9 cellular contexts compared by ENCODE assay signal in genomic region chr2:11688222-11689069, GRCh38. TPM values are rescaled to one million over a fixed set of nuclear protein-coding genes. Genes with fewer than 3 reads are reported as not detected.
DNase-seq lines count a peak whose midpoint lies in the region; ATAC-seq, FAIRE-seq and TF ChIP-seq lines count a peak whose summit lies in the region.
"Had no signal": no experiment of that assay in that cellular context is flagged by ENCODE, and none has a peak within 500 bp of the region (broad histone marks: within the 10 kb centered on the region; RNA-seq: fewer than 3 reads in every experiment).

No MANE protein-coding gene starts in this region.

- H3K9me1 ChIP-seq in IMR-90 (ENCODE audit: insufficient read depth, low read length): no peaks in the 10 kb centered on the region

- H3K56ac ChIP-seq in IMR-90 (ENCODE audit: extremely low read depth, insufficient read depth, low read length): no peak overlapping the region

- 0% methylated on average over 3 of the region's 23 CpGs; no CpG with 5 or more reads in 1 of the 2 experiments for WGBS in IMR-90 (ENCODE audit: extremely low coverage in 2 of 2, insufficient read length in 1 of 2), 2 experiments
- 5 to 8% methylated on average over 23 of the region's 23 CpGs for WGBS in testis, 2 donors

- no peak overlapping the region for H3K9ac ChIP-seq in IMR-90 (ENCODE audit: low read depth, low read length)

- H3K4me3 ChIP-seq in IMR-90 (ENCODE audit: insufficient read depth, low read depth, low read length): peak overlapping the region; percentile 6
- no peak overlapping the region for H3K4me3 ChIP-seq in testis

- TF ChIP-seq POLR2A in IMR-90 (IDR thresholded peaks at IDR 0.05; ENCODE audit: low read depth, low read length) (no peak), testis (IDR thresholded peaks at IDR 0.05) (no peak)

- H3K14ac ChIP-seq in IMR-90 (replicated peaks; ENCODE audit: low read depth, low read length): peak overlapping the region; percentile 4; the same call in 1 of the 2 replicates

- no TSS peak for BruUV-seq in IMR-90 (replicated peaks; lab: Mats Ljungman, UMichigan)

- no peak overlapping the region for H4K91ac ChIP-seq in IMR-90 (ENCODE audit: insufficient read depth, low read depth, low read length)

- peaks cover 20% of the 10 kb centered on the region for H3K4me1 Mint-ChIP-seq in osteocyte (ENCODE audit: unreplicated experiment)

- peak; percentile 77 for ATAC-seq in GM21515 (IDR thresholded peaks at IDR 0.05; ENCODE audit: unreplicated experiment)
- peak; percentile 85 for ATAC-seq in IMR-90 (ENCODE audit: low read depth)

- intact Hi-C loops in IMR-90 (cut with micrococcal nuclease) (loop anchor here (1.0 to 5.0 kb wide), 3 partner anchors 56 to 101 kb away; no protein-coding TSS in a partner anchor), testis (cut with DNase I; ENCODE audit: low total_unique reads) (no loop called here)

- peak overlapping the region; percentile 68 for H3K4me3 Mint-ChIP-seq in osteocyte (ENCODE audit: unreplicated experiment)

- H2BK15ac ChIP-seq in IMR-90 (ENCODE audit: low read depth, low read length): no peak overlapping the region

- H3K36me3 ChIP-seq in IMR-90 (ENCODE audit: control insufficient read depth, insufficient read depth, low read length) (no peaks in the 10 kb centered on the region), testis (ENCODE audit: low read depth, missing control alignments) (no peaks in the 10 kb centered on the region)

- H2BK5ac ChIP-seq in IMR-90 (ENCODE audit: low read depth, low read length, poor library complexity, severe bottlenecking): no peak overlapping the region

- no peaks in the 10 kb centered on the region for H3K79me1 ChIP-seq in IMR-90 (ENCODE audit: low read depth in 1 of 2, low read length in 2 of 2)

- peak; percentile 78 for DNase-seq in Caki2 (ENCODE audit: low read depth)
- DNase-seq in IMR-90: peak; percentile 65
- DNase-seq in SK-MEL-5 (ENCODE audit: low read depth, low spot score): peak; percentile 88
- DNase-seq in activated naive CD4-positive, alpha-beta T cell (lab: John Stamatoyannopoulos, UW): peak; percentile 45 to 70 (median 66)
- DNase-seq in frontal cortex (ENCODE audit: low spot score in 2 of 2): peak; percentile 41 to 64
- DNase-seq in osteocyte (ENCODE audit: extremely low spot score, unreplicated experiment): peak; percentile 91
- DNase-seq in testis: peak; percentile 91

- no peak overlapping the region for H2BK120ac ChIP-seq in IMR-90 (ENCODE audit: low read depth, low read length)

- H3K9me3 ChIP-seq in IMR-90 (ENCODE audit: control insufficient read depth, insufficient read depth, low read length): no peaks in the 10 kb centered on the region
- H3K9me3 ChIP-seq in testis: no peaks in the 10 kb centered on the region

- H3K27ac ChIP-seq in IMR-90 (ENCODE audit: insufficient read depth, low read length) (no peak overlapping the region), testis (peak overlapping the region; percentile 29 to 50)

- POLR2A ChIA-PET in IMR-90 (lab: Charles Lee; ENCODE audit: unreplicated experiment): no interaction called here

- H3K4me1 ChIP-seq in IMR-90 (ENCODE audit: control insufficient read depth, insufficient read depth, low read length) (no peaks in the 10 kb centered on the region), testis (peaks cover 13% of the 10 kb centered on the region)

- no peak overlapping the region; a peak in 1 of 4 replicates for H4K8ac ChIP-seq in IMR-90 (ENCODE audit: low read depth in 2 of 2, low read length in 2 of 2)

- no peak overlapping the region for H4K5ac ChIP-seq in IMR-90 (ENCODE audit: low read depth, low read length)

- H3K27ac Mint-ChIP-seq in osteocyte (ENCODE audit: unreplicated experiment): peak overlapping the region; percentile 75

- peak; percentile 68 for TF ChIP-seq RAD21 in IMR-90 (IDR thresholded peaks at IDR 0.05; ENCODE audit: low read length)

- peaks cover 3% of the 10 kb centered on the region for H3K36me3 Mint-ChIP-seq in osteocyte (ENCODE audit: unreplicated experiment)

- dilution Hi-C loops in IMR-90 (cut with HindIII; ENCODE audit: low sequenced_read_pairs, unreplicated experiment): no loop called here

- H3K9me3 Mint-ChIP-seq in osteocyte (ENCODE audit: unreplicated experiment): no peaks in the 10 kb centered on the region

- CTCF ChIA-PET in IMR-90 (lab: Yijun Ruan, JAX): interaction anchor here (0.5 to 1.2 kb wide), 20 partner anchors 8 to 95 kb away, joined by 3 to 8 read pairs (median 4); partner anchors contain the start of genes LPIN1 and NTSR2

- no peak overlapping the region for H2AK9ac ChIP-seq in IMR-90 (replicated peaks; ENCODE audit: low read depth, low read length, poor library complexity)

- H3K27me3 ChIP-seq in IMR-90 (ENCODE audit: control insufficient read depth, insufficient read depth, low read length) (peaks cover 23% of the 10 kb centered on the region), testis (no peaks in the 10 kb centered on the region)

- TF ChIP-seq CTCF in IMR-90 (conservative IDR thresholded peaks at IDR 0.05; ENCODE audit: low read depth, low read length) (peak; percentile 78), osteocyte (IDR thresholded peaks at IDR 0.05) (peak; percentile 93), testis (IDR thresholded peaks at IDR 0.05) (peak; percentile 63 to 81 (median 76))

- peak overlapping the region; percentile 51 for H3K4me2 ChIP-seq in IMR-90 (ENCODE audit: low read depth, low read length)

- FAIRE-seq in frontal cortex (lab: Jason Lieb, UNC): no peak
- FAIRE-seq: islet of Langerhans had no signal

- H3K18ac ChIP-seq in IMR-90 (ENCODE audit: low read depth, low read length): no peak overlapping the region

- in situ Hi-C loops in Caki2 (cut with HindIII; ENCODE audit: low pct_unique_long_range_greater_than_20kb, low sequenced_read_pairs): loop anchor here (25.0 kb wide), 1 partner anchor 99 kb away; no protein-coding TSS in a partner anchor
- in situ Hi-C loops in IMR-90 (cut with MboI; ENCODE audit: low sequenced_read_pairs): no loop called here
- in situ Hi-C loops in SK-MEL-5 (cut with HindIII; ENCODE audit: low pct_unique_long_range_greater_than_20kb, low sequenced_read_pairs): loop anchor here (25.0 kb wide), 1 partner anchor 99 kb away; no protein-coding TSS in a partner anchor

- no peak overlapping the region for H2BK20ac ChIP-seq in IMR-90 (ENCODE audit: low read depth, low read length)

- peaks cover 22% of the 10 kb centered on the region for H3K27me3 Mint-ChIP-seq in osteocyte (ENCODE audit: unreplicated experiment)

- no peaks in the 10 kb centered on the region for H4K20me1 ChIP-seq in IMR-90 (ENCODE audit: insufficient read depth, low read length)

- no peak overlapping the region for H3K4ac ChIP-seq in IMR-90 (ENCODE audit: low read depth, low read length)

- no peak overlapping the region for H3K23ac ChIP-seq in IMR-90 (ENCODE audit: low read depth, low read length)

- peak overlapping the region; percentile 73 for H2AFZ ChIP-seq in IMR-90 (replicated peaks; ENCODE audit: low read length, poor library complexity)

- no peak overlapping the region for H2AK5ac ChIP-seq in IMR-90 (ENCODE audit: low read depth, low read length)

TF ChIP-seq in IMR-90, 13 proteins besides CTCF, POLR2A, EP300 and RAD21 (continues in another document):
- TF ChIP-seq RFX5 (IDR thresholded peaks at IDR 0.05; ENCODE audit: low read depth, low read length) (no peak), CHD1 (IDR thresholded peaks at IDR 0.05; ENCODE audit: low read depth, low read length) (no peak), MXI1 (IDR thresholded peaks at IDR 0.05; ENCODE audit: borderline replicate concordance, low read depth, low read length) (no peak), BHLHE40 (IDR thresholded peaks at IDR 0.05; ENCODE audit: low read depth, low read length) (no peak), RCOR1 (IDR thresholded peaks at IDR 0.05; ENCODE audit: insufficient replicate concordance, low read length) (no peak), FOS (IDR thresholded peaks at IDR 0.05; ENCODE audit: low read depth, low read length) (no peak), ELK1 (IDR thresholded peaks at IDR 0.05; ENCODE audit: borderline replicate concordance, low read depth, low read length) (no peak), MAFK (IDR thresholded peaks at IDR 0.05; ENCODE audit: low read depth, low read length) (no peak), SMC3 (IDR thresholded peaks at IDR 0.05; ENCODE audit: low read depth, low read length) (peak; percentile 60)

RNA-seq across cellular contexts. Expression of gene NTSR2, which starts 18.5 kb away (rescaled TPM):
- total RNA-seq in Caki2 (2014; rRNA removed; shearing (Covaris generic); ENCODE audit: low replicate concordance): not detected in 2 replicates
- total RNA-seq in IMR-90 (2012; rRNA removed) (not detected in 2 replicates), frontal cortex (0.82 TPM), osteocyte (not detected in 2 replicates), testis (under 1 TPM; 0.47 to 0.68 TPM)
- polyA plus RNA-seq in IMR-90 (2012; rRNA removed) (not detected in 2 replicates), testis (ENCODE audit: insufficient read depth, low read depth, low replicate concordance) (not detected)
- polyA plus RNA-seq in IMR-90 (2012; cell fraction: cytosol; rRNA removed): not detected in 2 replicates
- polyA plus RNA-seq in IMR-90 (2012; cell fraction: nucleus; rRNA removed; ENCODE audit: low replicate concordance): not detected in 2 replicates
- total RNA-seq in SK-MEL-5 (2014; rRNA removed; shearing (Covaris generic)): not detected in 2 replicates
- not detected in 2 replicates for polyA plus RNA-seq in SK-MEL-5 (2015; cell fraction: cytosol; rRNA removed)
- not detected in 2 replicates for polyA plus RNA-seq in SK-MEL-5 (2015; cell fraction: nucleus; rRNA removed)

RNA-seq across cellular contexts. Expression of gene LPIN1, which starts 58.0 kb away (rescaled TPM):
- total RNA-seq in Caki2 (2014; rRNA removed; shearing (Covaris generic); ENCODE audit: low replicate concordance): 12.2 and 25.8 TPM in 2 replicates
- total RNA-seq in IMR-90 (2012; rRNA removed): 21.3 and 21.7 TPM in 2 replicates
- polyA plus RNA-seq in IMR-90 (2012; rRNA removed): 24.4 and 25.1 TPM in 2 replicates
- 10.6 and 12.6 TPM in 2 replicates for polyA plus RNA-seq in IMR-90 (2012; cell fraction: cytosol; rRNA removed)
- 32.0 and 74.8 TPM in 2 replicates for polyA plus RNA-seq in IMR-90 (2012; cell fraction: nucleus; rRNA removed; ENCODE audit: low replicate concordance)
- total RNA-seq in SK-MEL-5 (2014; rRNA removed; shearing (Covaris generic)): 43.4 and 45.8 TPM in 2 replicates
- 39.0 and 47.0 TPM in 2 replicates for polyA plus RNA-seq in SK-MEL-5 (2015; cell fraction: cytosol; rRNA removed)
- polyA plus RNA-seq in SK-MEL-5 (2015; cell fraction: nucleus; rRNA removed): 72.0 and 79.3 TPM in 2 replicates
- 28.1 TPM for total RNA-seq in frontal cortex
- 24.1 and 26.7 TPM in 2 replicates for total RNA-seq in osteocyte
- 100 to 1,000 TPM in 1 of 2 donors, 10 to 100 TPM in 1; 90.0 to 198 TPM for total RNA-seq in testis
- polyA plus RNA-seq in testis (ENCODE audit: insufficient read depth, low read depth, low replicate concordance): 169 TPM
